ENCODE assay signal across 18 cellular contexts in genomic region chr2:222900354-222900753, GRCh38. TPM values are rescaled to one million over a fixed set of nuclear protein-coding genes. Genes with fewer than 3 reads are reported as not detected.
A peak's percentile ranks its signal among the peaks of the same experiment; 100 is the strongest.
DNase-seq lines count a peak whose midpoint lies in the region; ATAC-seq, FAIRE-seq and TF ChIP-seq lines count a peak whose summit lies in the region.
"Had no signal": no experiment of that assay in that cellular context is flagged by ENCODE, and none has a peak within 500 bp of the region (broad histone marks: within the 10 kb centered on the region; RNA-seq: fewer than 3 reads in every experiment).

No MANE protein-coding gene starts in this region.

- 73% methylated on average over 2 of the region's 2 CpGs for WGBS in K562 (ENCODE audit: insufficient coverage, low coverage, missing lambda C conversion rate)

- no peak overlapping the region for H3K4me2 ChIP-seq in K562 (ENCODE audit: insufficient read depth, low read length)
- H3K4me2 ChIP-seq: hepatocyte had no signal

- CTCF ChIA-PET in K562 (lab: Yijun Ruan, JAX; ENCODE audit: low intra/inter-chr PET ratio) = no interaction called here

- H3K36me3 ChIP-seq in K562 (ENCODE audit: control insufficient read depth, insufficient read depth, low read length) = peaks cover 27% of the 10 kb centered on the region; the same call in 2 of the 3 replicates
- H3K36me3 ChIP-seq in left lung = no peaks in the 10 kb centered on the region
- 0 out of 2 replicates have a peak, but pooled peaks cover 8% of the 10 kb centered on the region for H3K36me3 ChIP-seq in MG63
- H3K36me3 ChIP-seq in uterus = no peaks in the 10 kb centered on the region
- H3K36me3 ChIP-seq: left ventricle myocardium inferior had no signal

- H3K9me1 ChIP-seq in K562 (ENCODE audit: control insufficient read depth, insufficient read depth, low read length) = no peaks in the 10 kb centered on the region

- H3K79me2 ChIP-seq in K562 (ENCODE audit: control insufficient read depth, insufficient read depth, low read length) = peaks cover 70% of the 10 kb centered on the region

- intact Hi-C loops in K562 (cut with micrococcal nuclease) (loop anchor here (5.0 kb wide), 2 partner anchors 38 to 103 kb away; partner anchors contain the start of gene ACSL3), left lung (cut with DNase I) (loop anchor here in 1 of 2 donors (5.0 kb wide), 1 partner anchor 193 kb away; no protein-coding TSS in a partner anchor), uterus (cut with DNase I; ENCODE audit: low total_unique reads) (loop anchor here (10.0 kb wide), 1 partner anchor 196 kb away; no protein-coding TSS in a partner anchor)

- TF ChIP-seq EP300 in K562 (IDR thresholded peaks at IDR 0.05; ENCODE audit: low read length) = no peak

- no peak overlapping the region for H3K9ac ChIP-seq in K562 (ENCODE audit: insufficient read depth in 1 of 2, low read depth in 2 of 2, low read length in 2 of 2)

- FAIRE-seq in K562 (lab: Jason Lieb, UNC) = no peak
- FAIRE-seq: endometrium, HTR-8/SVneo had no signal

- H3K27me3 ChIP-seq in K562 (ENCODE audit: control insufficient read depth in 2 of 2, insufficient read depth in 2 of 2, low read length in 2 of 2) (no peaks in the 10 kb centered on the region), left lung (no peaks in the 10 kb centered on the region), MG63 (no peaks in the 10 kb centered on the region), uterus (no peaks in the 10 kb centered on the region)
- H3K27me3 ChIP-seq: hepatocyte had no signal

- H2AFZ ChIP-seq in K562 (ENCODE audit: low read depth, low read length) = no peak overlapping the region
- H2AFZ ChIP-seq: hepatocyte had no signal

- 0 out of 3 replicates have a peak overlapping the region, but pooled peaks have one; percentile 13 for H3K27ac ChIP-seq in K562 (ENCODE audit: extremely low read depth, low read depth, low read length)
- no peak overlapping the region for H3K27ac ChIP-seq in left lung
- no peak overlapping the region for H3K27ac ChIP-seq in uterus
- H3K27ac ChIP-seq: hepatocyte, left ventricle myocardium inferior had no signal

- POLR2A ChIA-PET in K562 (lab: Yijun Ruan, JAX) = no interaction called here

- ATAC-seq in K562 (no peak; the same call in 2 of the 3 replicates), left lung (peak; percentile 13), SK-N-SH treated with all-trans-retinoic acid at 6 μM for 48 hours (no peak), GM18517 (IDR thresholded peaks at IDR 0.05; ENCODE audit: unreplicated experiment) (no peak)
- ATAC-seq: activated CD8-positive, alpha-beta memory T cell treated with anti-CD3 and anti-CD28 coated beads, Interleukin-2, amount 10 ng/mL, durations not matched to agents 7 days and 5 days had no signal

- no peaks in the 10 kb centered on the region for H3K4me1 ChIP-seq in K562 (replicated peaks in 1 of 2; ENCODE audit: control insufficient read depth in 2 of 2, insufficient read depth in 2 of 2, low read length in 2 of 2)
- peaks cover 0 to 35% of the 10 kb centered on the region in 2 donors for H3K4me1 ChIP-seq in left lung
- H3K4me1 ChIP-seq in uterus = no peaks in the 10 kb centered on the region

- BruUV-seq in K562 (replicated peaks; lab: Mats Ljungman, UMichigan) = no TSS peak

- peaks cover 15% of the 10 kb centered on the region; the same call in 1 of the 2 replicates for H4K20me1 ChIP-seq in K562 (replicated peaks; ENCODE audit: control insufficient read depth, insufficient read depth, low read length)

- peak; percentile 13 for DNase-seq in A172 (ENCODE audit: low spot score)
- DNase-seq in HCEC 1CT = peak; percentile 60
- no peak for DNase-seq in K562 (ENCODE audit: extremely low read depth in 1 of 4, low spot score in 3 of 4)
- no peak for DNase-seq in left lung
- no peak for DNase-seq in MG63
- no peak for DNase-seq in uterus
- DNase-seq: activated CD8-positive, alpha-beta memory T cell treated with anti-CD3 and anti-CD28 coated beads, Interleukin-2, amount 10 ng/mL, durations not matched to agents 7 days and 5 days; activated naive CD4-positive, alpha-beta T cell; DMS 273 treated with DMSO at 0.1 percent for 48 hours; left ventricle myocardium inferior; NCI-H2171; NK-92 treated with Interleukin-12 subunit alpha and Interleukin-12 subunit beta, amount 100 ng/mL, for 24 hours; SIG-M5 had no signal

- no peak overlapping the region for H3K4me3 ChIP-seq in K562
- H3K4me3 ChIP-seq in left lung = no peak overlapping the region
- no peak overlapping the region for H3K4me3 ChIP-seq in MG63
- no peak overlapping the region for H3K4me3 ChIP-seq in uterus
- H3K4me3 ChIP-seq: hepatocyte, left ventricle myocardium inferior had no signal

- TF ChIP-seq POLR2A in K562 (conservative IDR thresholded peaks at IDR 0.05) (no peak), uterus (IDR thresholded peaks at IDR 0.05) (no peak)

- H3K9me3 ChIP-seq in K562 (replicated peaks; ENCODE audit: control insufficient read depth, insufficient read depth, low read depth, low read length) (no peaks in the 10 kb centered on the region), left lung (no peaks in the 10 kb centered on the region), MG63 (no peaks in the 10 kb centered on the region), uterus (no peaks in the 10 kb centered on the region)
- H3K9me3 ChIP-seq: left ventricle myocardium inferior had no signal

- TF ChIP-seq CTCF in K562 (IDR thresholded peaks at IDR 0.05 in 2 of 3, conservative IDR thresholded peaks at IDR 0.05 in 1 of 3; ENCODE audit: insufficient read depth in 2 of 3, low read depth in 1 of 3, low read length in 3 of 3) (no peak), left lung (IDR thresholded peaks at IDR 0.05) (no peak), uterus (IDR thresholded peaks at IDR 0.05) (no peak)

- in situ Hi-C loops in K562 (cut with MboI) = no loop called here

- TF ChIP-seq RAD21 in K562 (CRISPR knock-in tag; conservative IDR thresholded peaks at IDR 0.05 in 1 of 2, IDR thresholded peaks at IDR 0.05 in 1 of 2) = no peak

TF ChIP-seq in SK-N-SH treated with all-trans-retinoic acid at 6 μM for 48 hours, 23 proteins besides CTCF, POLR2A, EP300 and RAD21:
- TF ChIP-seq ZNF70 (CRISPR knock-in tag; IDR thresholded peaks at IDR 0.05) (no peak), TOX (CRISPR knock-in tag; IDR thresholded peaks at IDR 0.05; ENCODE audit: borderline replicate concordance) (no peak), ARNTL (CRISPR knock-in tag; IDR thresholded peaks at IDR 0.05; ENCODE audit: borderline replicate concordance, low read depth) (no peak)

RNA-seq across cellular contexts. Expression of gene ACSL3, which starts 39.5 kb away (rescaled TPM):
- total RNA-seq in A172 (2014; rRNA removed; shearing (Covaris generic)) = 133 and 163 TPM in 2 replicates
- 104 and 200 TPM in 2 replicates for total RNA-seq in K562 (2011; cell fraction: chromatin; rRNA removed; ENCODE audit: low replicate concordance)
- 86.9 and 118 TPM in 2 replicates for total RNA-seq in K562 (2011; cell fraction: nucleolus; rRNA removed)
- 148 and 153 TPM in 2 replicates for total RNA-seq in K562 (2011; cell fraction: nucleoplasm; rRNA removed)
- total RNA-seq in K562 (2014; rRNA removed) (88.2 and 99.7 TPM in 2 replicates), K562 (2014; rRNA removed; fragmentation: Illumina TruSeq; extraction: Trizol) (123 and 145 TPM in 2 replicates), K562 (2015; rRNA removed; fragmentation: Illumina TruSeq; extraction: Trizol) (102 and 108 TPM in 2 replicates), K562 (2021) (78.7 and 85.2 TPM in 2 replicates), left lung (100 to 1,000 TPM in 1 of 2 donors, 10 to 100 TPM in 1; 92.5 to 102 TPM), uterus (100 to 1,000 TPM in 1 of 4 donors, 10 to 100 TPM in 3; 39.7 to 101 (median 61.2) TPM)
- polyA plus RNA-seq in K562 (2011; rRNA removed) (96.7 and 115 TPM in 2 replicates), K562 (2014; fragmentation: Illumina TruSeq; extraction: Trizol) (69.4 and 78.8 TPM in 2 replicates), K562 (2014; fragmentation: Nextera tagmentation; extraction: Ambion mirVana) (10 to 100 TPM; 21.3 to 28.0 TPM), K562 (2014; rRNA removed) (66.0 and 75.5 TPM in 2 replicates)
- 44.3 and 75.1 TPM in 2 replicates for polyA plus RNA-seq in K562 (2011; cell fraction: cytosol; rRNA removed)
- polyA plus RNA-seq in K562 (2011; cell fraction: nucleus; rRNA removed) = 31.8 and 43.0 TPM in 2 replicates
- polyA plus RNA-seq in K562 (2012) = 72.6 and 74.2 TPM in 2 replicates
- 184 and 219 TPM in 2 replicates for polyA minus RNA-seq in K562 (2011; rRNA and poly(A)+ RNA removed)
- polyA minus RNA-seq in K562 (2011; cell fraction: cytosol; rRNA and poly(A)+ RNA removed) = 52.7 and 79.6 TPM in 2 replicates
- polyA minus RNA-seq in K562 (2011; cell fraction: nucleus; rRNA and poly(A)+ RNA removed) = 44.4 and 83.9 TPM in 2 replicates
- 96.2 and 203 TPM in 2 replicates for total RNA-seq in MG63 (2014; rRNA removed; shearing (Covaris generic); ENCODE audit: low replicate concordance)

Comparison
In these comparisons a context has a peak if more than half of its experiments do, and no peak if none do; other contexts are left out.
1. DNase-seq: peak in A172 (single experiment) and HCEC 1CT (single experiment); none in K562 (0 of 4), left lung (0 of 2), MG63 (single experiment) and uterus (0 of 2).